Comparison of ENCODE assay signal across 1 cellular context in the genomic region with DNA sequence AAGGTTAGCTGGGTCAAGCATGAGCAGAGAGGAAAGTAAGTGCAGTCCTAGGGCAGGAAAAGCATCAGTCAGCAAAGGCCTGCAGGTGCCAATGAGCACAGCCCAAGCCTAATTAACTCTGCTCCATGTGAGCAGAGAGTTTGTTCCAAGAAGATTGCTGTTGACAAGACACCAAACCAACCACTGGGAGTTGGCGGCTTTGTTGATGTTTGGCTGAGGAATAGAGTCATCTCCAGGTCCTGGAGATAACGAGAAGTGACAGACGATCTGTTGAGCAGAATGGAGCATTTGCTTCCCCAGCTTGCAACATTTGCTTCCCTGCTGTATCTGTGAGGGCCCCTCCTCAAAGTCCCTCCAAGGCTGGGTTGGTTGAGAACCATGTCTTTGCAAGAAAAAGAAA.
TF ChIP-seq lines count a peak whose summit lies in the region.

No MANE protein-coding gene starts in this region.

TF ChIP-seq in GM23338, 12 proteins besides CTCF, POLR2A, EP300 and RAD21 (continued from another document):
- TF ChIP-seq ZNF462 (CRISPR knock-in tag; IDR thresholded peaks at IDR 0.05) (no peak), JUNB (IDR thresholded peaks at IDR 0.05; ENCODE audit: unreplicated experiment) (no peak), REST (IDR thresholded peaks at IDR 0.05; ENCODE audit: unreplicated experiment) (no peak), EZH2 (IDR thresholded peaks at IDR 0.05; ENCODE audit: low read depth, unreplicated experiment) (no peak), STAT1 (IDR thresholded peaks at IDR 0.05; ENCODE audit: unreplicated experiment) (no peak), ZNF331 (CRISPR knock-in tag; IDR thresholded peaks at IDR 0.05; ENCODE audit: low read depth) (no peak)
